ENCODE assay signal across 1 cellular context in the genomic region with DNA sequence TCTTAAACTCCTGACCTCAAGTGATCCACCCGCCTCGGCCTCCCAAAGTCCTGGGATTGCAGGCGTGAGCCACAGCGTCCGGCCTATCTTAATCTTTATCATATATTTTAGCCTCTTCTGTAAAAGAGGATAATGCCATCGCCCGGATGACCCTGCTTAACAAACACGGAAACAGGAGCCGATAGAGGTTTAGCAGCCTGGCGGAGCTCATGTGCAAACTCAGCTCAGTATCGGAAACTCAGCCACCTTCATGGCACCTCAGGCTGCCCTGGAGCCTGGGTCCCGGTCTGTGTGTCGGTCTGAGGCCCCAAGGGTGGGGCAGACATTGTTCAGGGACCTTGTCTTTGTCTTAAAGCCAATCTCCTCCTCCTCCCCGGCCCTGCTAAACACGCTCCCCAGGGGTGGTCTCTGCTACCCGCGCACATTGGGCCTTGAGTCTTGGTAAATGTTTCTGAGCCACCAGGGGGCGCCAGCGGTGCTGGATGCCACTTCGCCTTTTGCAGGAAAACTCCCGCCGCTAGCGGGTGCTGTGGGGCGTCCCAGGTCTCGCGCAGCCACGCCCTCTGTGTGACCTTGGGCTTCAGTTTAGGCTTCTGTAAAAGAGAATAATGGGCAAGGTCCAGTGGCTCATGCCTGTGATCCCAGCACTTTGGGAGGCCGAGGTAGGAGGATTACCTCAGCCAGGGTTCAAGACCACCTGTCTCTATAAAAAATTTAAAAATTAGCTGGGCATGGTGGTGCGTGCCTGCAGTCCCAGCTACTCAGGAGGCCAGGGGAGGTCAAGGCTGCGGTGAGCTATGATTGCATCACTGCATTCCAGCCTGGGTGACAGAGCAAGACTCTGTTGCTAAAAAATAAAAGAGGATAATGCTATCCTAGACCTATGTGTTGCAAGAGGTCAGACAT.
TF ChIP-seq lines count a peak whose summit lies in the region.

No MANE protein-coding gene starts in this region.

TF ChIP-seq in HEK293, 187 proteins besides CTCF, POLR2A, EP300 and RAD21 (continued from another document and continues in another):
- TF ChIP-seq, protein P1, sequence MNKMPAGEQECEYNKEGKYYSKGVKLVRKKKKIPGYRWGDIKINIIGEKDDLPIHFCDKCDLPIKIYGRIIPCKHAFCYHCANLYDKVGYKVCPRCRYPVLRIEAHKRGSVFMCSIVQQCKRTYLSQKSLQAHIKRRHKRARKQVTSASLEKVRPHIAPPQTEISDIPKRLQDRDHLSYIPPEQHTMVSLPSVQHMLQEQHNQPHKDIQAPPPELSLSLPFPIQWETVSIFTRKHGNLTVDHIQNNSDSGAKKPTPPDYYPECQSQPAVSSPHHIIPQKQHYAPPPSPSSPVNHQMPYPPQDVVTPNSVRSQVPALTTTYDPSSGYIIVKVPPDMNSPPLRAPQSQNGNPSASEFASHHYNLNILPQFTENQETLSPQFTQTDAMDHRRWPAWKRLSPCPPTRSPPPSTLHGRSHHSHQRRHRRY (tag by site-specific recombination; IDR thresholded peaks at IDR 0.05), result no peak
- TF ChIP-seq, protein P2, sequence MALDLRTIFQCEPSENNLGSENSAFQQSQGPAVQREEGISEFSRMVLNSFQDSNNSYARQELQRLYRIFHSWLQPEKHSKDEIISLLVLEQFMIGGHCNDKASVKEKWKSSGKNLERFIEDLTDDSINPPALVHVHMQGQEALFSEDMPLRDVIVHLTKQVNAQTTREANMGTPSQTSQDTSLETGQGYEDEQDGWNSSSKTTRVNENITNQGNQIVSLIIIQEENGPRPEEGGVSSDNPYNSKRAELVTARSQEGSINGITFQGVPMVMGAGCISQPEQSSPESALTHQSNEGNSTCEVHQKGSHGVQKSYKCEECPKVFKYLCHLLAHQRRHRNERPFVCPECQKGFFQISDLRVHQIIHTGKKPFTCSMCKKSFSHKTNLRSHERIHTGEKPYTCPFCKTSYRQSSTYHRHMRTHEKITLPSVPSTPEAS (tag by site-specific recombination; IDR thresholded peaks at IDR 0.05), result no peak
- TF ChIP-seq SCRT1 (tag by site-specific recombination; IDR thresholded peaks at IDR 0.05; ENCODE audit: borderline replicate concordance), result no peak
- no peak for TF ChIP-seq YY1 (tag by site-specific recombination; IDR thresholded peaks at IDR 0.05)
- TF ChIP-seq SCRT2 (tag by site-specific recombination; IDR thresholded peaks at IDR 0.05), result no peak
- TF ChIP-seq KLF16 (tag by site-specific recombination; IDR thresholded peaks at IDR 0.05), result 0 out of 2 replicates have a peak, but pooled peaks have one; percentile 35
- TF ChIP-seq ZNF501 (tag by site-specific recombination; IDR thresholded peaks at IDR 0.05), result no peak
- TF ChIP-seq ZNF112 (tag by site-specific recombination; IDR thresholded peaks at IDR 0.05), result no peak
- TF ChIP-seq ZNF558 (tag by site-specific recombination; IDR thresholded peaks at IDR 0.05), result no peak
- TF ChIP-seq, protein P3, sequence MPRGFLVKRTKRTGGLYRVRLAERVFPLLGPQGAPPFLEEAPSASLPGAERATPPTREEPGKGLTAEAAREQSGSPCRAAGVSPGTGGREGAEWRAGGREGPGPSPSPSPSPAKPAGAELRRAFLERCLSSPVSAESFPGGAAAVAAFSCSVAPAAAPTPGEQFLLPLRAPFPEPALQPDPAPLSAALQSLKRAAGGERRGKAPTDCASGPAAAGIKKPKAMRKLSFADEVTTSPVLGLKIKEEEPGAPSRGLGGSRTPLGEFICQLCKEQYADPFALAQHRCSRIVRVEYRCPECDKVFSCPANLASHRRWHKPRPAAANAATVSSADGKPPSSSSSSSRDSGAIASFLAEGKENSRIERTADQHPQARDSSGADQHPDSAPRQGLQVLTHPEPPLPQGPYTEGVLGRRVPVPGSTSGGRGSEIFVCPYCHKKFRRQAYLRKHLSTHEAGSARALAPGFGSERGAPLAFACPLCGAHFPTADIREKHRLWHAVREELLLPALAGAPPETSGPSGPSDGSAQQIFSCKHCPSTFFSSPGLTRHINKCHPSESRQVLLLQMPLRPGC (tag by site-specific recombination; IDR thresholded peaks at IDR 0.05), result no peak
- TF ChIP-seq ZNF10 (tag by site-specific recombination; IDR thresholded peaks at IDR 0.05), result no peak
- TF ChIP-seq, protein P4, sequence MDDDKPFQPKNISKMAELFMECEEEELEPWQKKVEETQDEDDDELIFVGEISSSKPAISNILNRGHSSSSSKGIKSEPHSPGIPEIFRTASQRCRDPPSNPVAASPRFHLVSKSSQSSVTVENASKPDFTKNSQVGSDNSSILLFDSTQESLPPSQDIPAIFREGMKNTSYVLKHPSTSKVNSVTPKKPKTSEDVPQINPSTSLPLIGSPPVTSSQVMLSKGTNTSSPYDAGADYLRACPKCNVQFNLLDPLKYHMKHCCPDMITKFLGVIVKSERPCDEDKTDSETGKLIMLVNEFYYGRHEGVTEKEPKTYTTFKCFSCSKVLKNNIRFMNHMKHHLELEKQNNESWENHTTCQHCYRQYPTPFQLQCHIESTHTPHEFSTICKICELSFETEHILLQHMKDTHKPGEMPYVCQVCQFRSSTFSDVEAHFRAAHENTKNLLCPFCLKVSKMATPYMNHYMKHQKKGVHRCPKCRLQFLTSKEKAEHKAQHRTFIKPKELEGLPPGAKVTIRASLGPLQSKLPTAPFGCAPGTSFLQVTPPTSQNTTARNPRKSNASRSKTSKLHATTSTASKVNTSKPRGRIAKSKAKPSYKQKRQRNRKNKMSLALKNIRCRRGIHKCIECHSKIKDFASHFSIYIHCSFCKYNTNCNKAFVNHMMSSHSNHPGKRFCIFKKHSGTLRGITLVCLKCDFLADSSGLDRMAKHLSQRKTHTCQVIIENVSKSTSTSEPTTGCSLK (tag by site-specific recombination; IDR thresholded peaks at IDR 0.05), result no peak
- TF ChIP-seq SALL2 (tag by site-specific recombination; IDR thresholded peaks at IDR 0.05; ENCODE audit: borderline replicate concordance), result no peak
- TF ChIP-seq ZNF175 (tag by site-specific recombination; IDR thresholded peaks at IDR 0.05), result no peak
- TF ChIP-seq ZSCAN23 (tag by site-specific recombination; IDR thresholded peaks at IDR 0.05), result no peak
- TF ChIP-seq, protein P5, sequence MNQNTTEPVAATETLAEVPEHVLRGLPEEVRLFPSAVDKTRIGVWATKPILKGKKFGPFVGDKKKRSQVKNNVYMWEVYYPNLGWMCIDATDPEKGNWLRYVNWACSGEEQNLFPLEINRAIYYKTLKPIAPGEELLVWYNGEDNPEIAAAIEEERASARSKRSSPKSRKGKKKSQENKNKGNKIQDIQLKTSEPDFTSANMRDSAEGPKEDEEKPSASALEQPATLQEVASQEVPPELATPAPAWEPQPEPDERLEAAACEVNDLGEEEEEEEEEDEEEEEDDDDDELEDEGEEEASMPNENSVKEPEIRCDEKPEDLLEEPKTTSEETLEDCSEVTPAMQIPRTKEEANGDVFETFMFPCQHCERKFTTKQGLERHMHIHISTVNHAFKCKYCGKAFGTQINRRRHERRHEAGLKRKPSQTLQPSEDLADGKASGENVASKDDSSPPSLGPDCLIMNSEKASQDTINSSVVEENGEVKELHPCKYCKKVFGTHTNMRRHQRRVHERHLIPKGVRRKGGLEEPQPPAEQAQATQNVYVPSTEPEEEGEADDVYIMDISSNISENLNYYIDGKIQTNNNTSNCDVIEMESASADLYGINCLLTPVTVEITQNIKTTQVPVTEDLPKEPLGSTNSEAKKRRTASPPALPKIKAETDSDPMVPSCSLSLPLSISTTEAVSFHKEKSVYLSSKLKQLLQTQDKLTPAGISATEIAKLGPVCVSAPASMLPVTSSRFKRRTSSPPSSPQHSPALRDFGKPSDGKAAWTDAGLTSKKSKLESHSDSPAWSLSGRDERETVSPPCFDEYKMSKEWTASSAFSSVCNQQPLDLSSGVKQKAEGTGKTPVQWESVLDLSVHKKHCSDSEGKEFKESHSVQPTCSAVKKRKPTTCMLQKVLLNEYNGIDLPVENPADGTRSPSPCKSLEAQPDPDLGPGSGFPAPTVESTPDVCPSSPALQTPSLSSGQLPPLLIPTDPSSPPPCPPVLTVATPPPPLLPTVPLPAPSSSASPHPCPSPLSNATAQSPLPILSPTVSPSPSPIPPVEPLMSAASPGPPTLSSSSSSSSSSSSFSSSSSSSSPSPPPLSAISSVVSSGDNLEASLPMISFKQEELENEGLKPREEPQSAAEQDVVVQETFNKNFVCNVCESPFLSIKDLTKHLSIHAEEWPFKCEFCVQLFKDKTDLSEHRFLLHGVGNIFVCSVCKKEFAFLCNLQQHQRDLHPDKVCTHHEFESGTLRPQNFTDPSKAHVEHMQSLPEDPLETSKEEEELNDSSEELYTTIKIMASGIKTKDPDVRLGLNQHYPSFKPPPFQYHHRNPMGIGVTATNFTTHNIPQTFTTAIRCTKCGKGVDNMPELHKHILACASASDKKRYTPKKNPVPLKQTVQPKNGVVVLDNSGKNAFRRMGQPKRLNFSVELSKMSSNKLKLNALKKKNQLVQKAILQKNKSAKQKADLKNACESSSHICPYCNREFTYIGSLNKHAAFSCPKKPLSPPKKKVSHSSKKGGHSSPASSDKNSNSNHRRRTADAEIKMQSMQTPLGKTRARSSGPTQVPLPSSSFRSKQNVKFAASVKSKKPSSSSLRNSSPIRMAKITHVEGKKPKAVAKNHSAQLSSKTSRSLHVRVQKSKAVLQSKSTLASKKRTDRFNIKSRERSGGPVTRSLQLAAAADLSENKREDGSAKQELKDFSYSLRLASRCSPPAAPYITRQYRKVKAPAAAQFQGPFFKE (tag by site-specific recombination; IDR thresholded peaks at IDR 0.05; ENCODE audit: borderline replicate concordance), result no peak
- TF ChIP-seq, protein P6, sequence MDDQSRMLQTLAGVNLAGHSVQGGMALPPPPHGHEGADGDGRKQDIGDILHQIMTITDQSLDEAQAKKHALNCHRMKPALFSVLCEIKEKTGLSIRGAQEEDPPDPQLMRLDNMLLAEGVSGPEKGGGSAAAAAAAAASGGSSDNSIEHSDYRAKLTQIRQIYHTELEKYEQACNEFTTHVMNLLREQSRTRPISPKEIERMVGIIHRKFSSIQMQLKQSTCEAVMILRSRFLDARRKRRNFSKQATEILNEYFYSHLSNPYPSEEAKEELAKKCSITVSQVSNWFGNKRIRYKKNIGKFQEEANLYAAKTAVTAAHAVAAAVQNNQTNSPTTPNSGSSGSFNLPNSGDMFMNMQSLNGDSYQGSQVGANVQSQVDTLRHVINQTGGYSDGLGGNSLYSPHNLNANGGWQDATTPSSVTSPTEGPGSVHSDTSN (CRISPR knock-in tag; IDR thresholded peaks at IDR 0.05), result no peak
- no peak for TF ChIP-seq ZNF585B (tag by site-specific recombination; IDR thresholded peaks at IDR 0.05)
- TF ChIP-seq ZNF350 (tag by site-specific recombination; IDR thresholded peaks at IDR 0.05), result no peak
- no peak for TF ChIP-seq ZBTB21 (tag by site-specific recombination; IDR thresholded peaks at IDR 0.05)
- TF ChIP-seq SP7 (tag by site-specific recombination; IDR thresholded peaks at IDR 0.05), result peak; percentile 40; the same call in 1 of the 2 replicates
- TF ChIP-seq BCL11A (tag by site-specific recombination; IDR thresholded peaks at IDR 0.05; ENCODE audit: low read depth), result no peak
- no peak for TF ChIP-seq ZNF19 (tag by site-specific recombination; IDR thresholded peaks at IDR 0.05; ENCODE audit: low read depth)
- no peak; the same call in 1 of the 2 replicates for TF ChIP-seq KLF7 (tag by site-specific recombination; IDR thresholded peaks at IDR 0.05; ENCODE audit: borderline replicate concordance)
- TF ChIP-seq ZNF514 (tag by site-specific recombination; IDR thresholded peaks at IDR 0.05), result no peak
- TF ChIP-seq ZBTB8A (tag by site-specific recombination; IDR thresholded peaks at IDR 0.05), result no peak
- no peak for TF ChIP-seq SETDB1 (IDR thresholded peaks at IDR 0.05; ENCODE audit: insufficient read length, low read length)
- TF ChIP-seq MZF1 (tag by site-specific recombination; IDR thresholded peaks at IDR 0.05; ENCODE audit: borderline replicate concordance), result no peak
- TF ChIP-seq ZNF391 (tag by site-specific recombination; IDR thresholded peaks at IDR 0.05; ENCODE audit: borderline replicate concordance, low read depth), result no peak
- TF ChIP-seq, protein P7, sequence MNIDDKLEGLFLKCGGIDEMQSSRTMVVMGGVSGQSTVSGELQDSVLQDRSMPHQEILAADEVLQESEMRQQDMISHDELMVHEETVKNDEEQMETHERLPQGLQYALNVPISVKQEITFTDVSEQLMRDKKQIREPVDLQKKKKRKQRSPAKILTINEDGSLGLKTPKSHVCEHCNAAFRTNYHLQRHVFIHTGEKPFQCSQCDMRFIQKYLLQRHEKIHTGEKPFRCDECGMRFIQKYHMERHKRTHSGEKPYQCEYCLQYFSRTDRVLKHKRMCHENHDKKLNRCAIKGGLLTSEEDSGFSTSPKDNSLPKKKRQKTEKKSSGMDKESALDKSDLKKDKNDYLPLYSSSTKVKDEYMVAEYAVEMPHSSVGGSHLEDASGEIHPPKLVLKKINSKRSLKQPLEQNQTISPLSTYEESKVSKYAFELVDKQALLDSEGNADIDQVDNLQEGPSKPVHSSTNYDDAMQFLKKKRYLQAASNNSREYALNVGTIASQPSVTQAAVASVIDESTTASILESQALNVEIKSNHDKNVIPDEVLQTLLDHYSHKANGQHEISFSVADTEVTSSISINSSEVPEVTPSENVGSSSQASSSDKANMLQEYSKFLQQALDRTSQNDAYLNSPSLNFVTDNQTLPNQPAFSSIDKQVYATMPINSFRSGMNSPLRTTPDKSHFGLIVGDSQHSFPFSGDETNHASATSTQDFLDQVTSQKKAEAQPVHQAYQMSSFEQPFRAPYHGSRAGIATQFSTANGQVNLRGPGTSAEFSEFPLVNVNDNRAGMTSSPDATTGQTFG (tag by site-specific recombination; IDR thresholded peaks at IDR 0.05; ENCODE audit: borderline replicate concordance), result no peak
- TF ChIP-seq ZNF621 (tag by site-specific recombination; IDR thresholded peaks at IDR 0.05), result no peak
- no peak for TF ChIP-seq ZNF366 (tag by site-specific recombination; conservative IDR thresholded peaks at IDR 0.05)
- TF ChIP-seq OSR2 (tag by site-specific recombination; IDR thresholded peaks at IDR 0.05), result peak; percentile 15; the same call in 1 of the 2 replicates
- TF ChIP-seq, protein P8, sequence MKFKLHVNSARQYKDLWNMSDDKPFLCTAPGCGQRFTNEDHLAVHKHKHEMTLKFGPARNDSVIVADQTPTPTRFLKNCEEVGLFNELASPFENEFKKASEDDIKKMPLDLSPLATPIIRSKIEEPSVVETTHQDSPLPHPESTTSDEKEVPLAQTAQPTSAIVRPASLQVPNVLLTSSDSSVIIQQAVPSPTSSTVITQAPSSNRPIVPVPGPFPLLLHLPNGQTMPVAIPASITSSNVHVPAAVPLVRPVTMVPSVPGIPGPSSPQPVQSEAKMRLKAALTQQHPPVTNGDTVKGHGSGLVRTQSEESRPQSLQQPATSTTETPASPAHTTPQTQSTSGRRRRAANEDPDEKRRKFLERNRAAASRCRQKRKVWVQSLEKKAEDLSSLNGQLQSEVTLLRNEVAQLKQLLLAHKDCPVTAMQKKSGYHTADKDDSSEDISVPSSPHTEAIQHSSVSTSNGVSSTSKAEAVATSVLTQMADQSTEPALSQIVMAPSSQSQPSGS (tag by site-specific recombination; IDR thresholded peaks at IDR 0.05; ENCODE audit: low read depth), result no peak
- TF ChIP-seq, protein P9, sequence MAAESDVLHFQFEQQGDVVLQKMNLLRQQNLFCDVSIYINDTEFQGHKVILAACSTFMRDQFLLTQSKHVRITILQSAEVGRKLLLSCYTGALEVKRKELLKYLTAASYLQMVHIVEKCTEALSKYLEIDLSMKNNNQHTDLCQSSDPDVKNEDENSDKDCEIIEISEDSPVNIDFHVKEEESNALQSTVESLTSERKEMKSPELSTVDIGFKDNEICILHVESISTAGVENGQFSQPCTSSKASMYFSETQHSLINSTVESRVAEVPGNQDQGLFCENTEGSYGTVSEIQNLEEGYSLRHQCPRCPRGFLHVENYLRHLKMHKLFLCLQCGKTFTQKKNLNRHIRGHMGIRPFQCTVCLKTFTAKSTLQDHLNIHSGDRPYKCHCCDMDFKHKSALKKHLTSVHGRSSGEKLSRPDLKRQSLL (tag by site-specific recombination; IDR thresholded peaks at IDR 0.05), result 0 out of 2 replicates have a peak, but pooled peaks have one; percentile 8
- TF ChIP-seq GLI2 (tag by site-specific recombination; IDR thresholded peaks at IDR 0.05; ENCODE audit: borderline replicate concordance, low read depth), result no peak
- TF ChIP-seq ZNF473 (tag by site-specific recombination; IDR thresholded peaks at IDR 0.05), result no peak
